1 cellular context compared by ENCODE assay signal in the genomic region with DNA sequence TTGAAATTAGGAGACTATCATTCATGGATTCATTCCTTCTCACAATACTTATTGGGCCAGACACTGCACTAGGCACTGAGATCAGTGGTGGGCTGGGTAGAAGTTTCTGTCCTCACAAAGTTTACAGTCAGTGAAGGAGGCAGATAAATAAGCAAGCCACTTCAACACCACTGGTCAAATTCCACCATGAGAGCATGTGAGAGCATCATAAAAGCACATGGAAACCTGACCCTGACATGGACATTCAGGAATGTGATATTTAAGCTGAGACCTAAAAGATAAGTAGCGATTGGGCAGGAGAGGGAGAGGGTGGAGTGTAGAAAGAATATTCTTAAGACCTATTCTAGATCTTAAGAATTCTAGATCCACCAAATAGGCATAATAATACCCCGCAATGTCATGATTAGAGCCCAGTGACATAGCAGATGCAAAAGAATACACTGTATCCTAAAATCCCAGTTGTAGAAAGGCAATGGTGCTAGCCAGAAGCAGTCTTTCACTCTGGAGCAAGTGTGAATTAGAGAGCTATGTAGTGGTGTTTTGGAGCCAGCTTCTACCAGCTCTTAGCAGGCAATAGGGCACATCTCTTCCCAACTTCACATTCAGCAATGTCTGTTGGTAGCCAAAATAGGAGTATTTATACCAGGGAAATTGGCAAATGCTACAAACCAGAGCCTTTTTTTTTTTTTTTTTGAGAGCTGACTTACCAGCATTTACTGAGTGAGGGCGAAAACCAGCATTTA.
TF ChIP-seq lines count a peak whose summit lies in the region.

No MANE protein-coding gene starts in this region.

TF ChIP-seq in IMR-90, 13 proteins besides CTCF, POLR2A, EP300 and RAD21:
- TF ChIP-seq, protein P1, sequence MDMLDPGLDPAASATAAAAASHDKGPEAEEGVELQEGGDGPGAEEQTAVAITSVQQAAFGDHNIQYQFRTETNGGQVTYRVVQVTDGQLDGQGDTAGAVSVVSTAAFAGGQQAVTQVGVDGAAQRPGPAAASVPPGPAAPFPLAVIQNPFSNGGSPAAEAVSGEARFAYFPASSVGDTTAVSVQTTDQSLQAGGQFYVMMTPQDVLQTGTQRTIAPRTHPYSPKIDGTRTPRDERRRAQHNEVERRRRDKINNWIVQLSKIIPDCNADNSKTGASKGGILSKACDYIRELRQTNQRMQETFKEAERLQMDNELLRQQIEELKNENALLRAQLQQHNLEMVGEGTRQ (IDR thresholded peaks at IDR 0.05; ENCODE audit: low read depth, low read length): no peak
- TF ChIP-seq, protein P2, sequence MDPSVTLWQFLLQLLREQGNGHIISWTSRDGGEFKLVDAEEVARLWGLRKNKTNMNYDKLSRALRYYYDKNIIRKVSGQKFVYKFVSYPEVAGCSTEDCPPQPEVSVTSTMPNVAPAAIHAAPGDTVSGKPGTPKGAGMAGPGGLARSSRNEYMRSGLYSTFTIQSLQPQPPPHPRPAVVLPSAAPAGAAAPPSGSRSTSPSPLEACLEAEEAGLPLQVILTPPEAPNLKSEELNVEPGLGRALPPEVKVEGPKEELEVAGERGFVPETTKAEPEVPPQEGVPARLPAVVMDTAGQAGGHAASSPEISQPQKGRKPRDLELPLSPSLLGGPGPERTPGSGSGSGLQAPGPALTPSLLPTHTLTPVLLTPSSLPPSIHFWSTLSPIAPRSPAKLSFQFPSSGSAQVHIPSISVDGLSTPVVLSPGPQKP (IDR thresholded peaks at IDR 0.05; ENCODE audit: borderline replicate concordance, low read depth, low read length): no peak
- TF ChIP-seq CHD1 (IDR thresholded peaks at IDR 0.05; ENCODE audit: low read depth, low read length): no peak
- no peak for TF ChIP-seq FOS (IDR thresholded peaks at IDR 0.05; ENCODE audit: low read depth, low read length)
- TF ChIP-seq CEBPB (IDR thresholded peaks at IDR 0.05; ENCODE audit: low read depth, low read length): no peak
- TF ChIP-seq MAZ (IDR thresholded peaks at IDR 0.05; ENCODE audit: borderline replicate concordance, low read depth, low read length): no peak
- no peak for TF ChIP-seq MXI1 (IDR thresholded peaks at IDR 0.05; ENCODE audit: borderline replicate concordance, low read depth, low read length)
- no peak for TF ChIP-seq BHLHE40 (IDR thresholded peaks at IDR 0.05; ENCODE audit: low read depth, low read length)
- no peak for TF ChIP-seq SMC3 (IDR thresholded peaks at IDR 0.05; ENCODE audit: low read depth, low read length)
- no peak for TF ChIP-seq NFE2L2 (IDR thresholded peaks at IDR 0.05; ENCODE audit: low read depth, low read length)
- no peak for TF ChIP-seq RCOR1 (IDR thresholded peaks at IDR 0.05; ENCODE audit: insufficient replicate concordance, low read length)
- TF ChIP-seq RFX5 (IDR thresholded peaks at IDR 0.05; ENCODE audit: low read depth, low read length): no peak
- TF ChIP-seq MAFK (IDR thresholded peaks at IDR 0.05; ENCODE audit: low read depth, low read length): no peak
